In genomic region chr6:2999005-2999620, GRCh38 we compare ENCODE assay signal across 8 cellular contexts. TPM values are rescaled to one million over a fixed set of nuclear protein-coding genes. Genes with fewer than 3 reads are reported as not detected.
DNase-seq lines count a peak whose midpoint lies in the region; ATAC-seq lines count a peak whose summit lies in the region.

No MANE protein-coding gene starts in this region.

- H3K4me1 Mint-ChIP-seq in activated T-helper 2 cell treated with anti-CD3 and anti-CD28 coated beads, Interferon-gamma antibody, Interleukin-2, Interleukin-4, amounts not matched to agents 10 μg/mL and 5 μg/mL and 100 μg/mL, durations not matched to agents 14 hours and 24 hours and 36 hours (ENCODE audit: low read depth), result peaks cover 24% of the 10 kb centered on the region

- H3K9me3 Mint-ChIP-seq in activated T-helper 2 cell treated with anti-CD3 and anti-CD28 coated beads, Interferon-gamma antibody, Interleukin-2, Interleukin-4, amounts not matched to agents 10 μg/mL and 5 μg/mL and 100 μg/mL, durations not matched to agents 14 hours and 24 hours and 36 hours, result no peaks in the 10 kb centered on the region

- peak; percentile 15 for ATAC-seq in GM21390 (IDR thresholded peaks at IDR 0.05; ENCODE audit: unreplicated experiment)
- peak; percentile 13 to 53 for ATAC-seq in left cardiac atrium

- H3K27me3 Mint-ChIP-seq in activated T-helper 2 cell treated with anti-CD3 and anti-CD28 coated beads, Interferon-gamma antibody, Interleukin-2, Interleukin-4, amounts not matched to agents 10 μg/mL and 5 μg/mL and 100 μg/mL, durations not matched to agents 14 hours and 24 hours and 36 hours (ENCODE audit: low read depth), result no peaks in the 10 kb centered on the region

- H3K27ac Mint-ChIP-seq in activated T-helper 2 cell treated with anti-CD3 and anti-CD28 coated beads, Interferon-gamma antibody, Interleukin-2, Interleukin-4, amounts not matched to agents 10 μg/mL and 5 μg/mL and 100 μg/mL, durations not matched to agents 14 hours and 24 hours and 36 hours, result peak overlapping the region; percentile 91

- H3K36me3 Mint-ChIP-seq in activated T-helper 2 cell treated with anti-CD3 and anti-CD28 coated beads, Interferon-gamma antibody, Interleukin-2, Interleukin-4, amounts not matched to agents 10 μg/mL and 5 μg/mL and 100 μg/mL, durations not matched to agents 14 hours and 24 hours and 36 hours (ENCODE audit: low read depth), result peaks cover 12% of the 10 kb centered on the region

- intact Hi-C loops in activated T-helper 2 cell treated with anti-CD3 and anti-CD28 coated beads, Interferon-gamma antibody, Interleukin-2, Interleukin-4, amounts not matched to agents 10 μg/mL and 5 μg/mL and 100 μg/mL, durations not matched to agents 14 hours and 24 hours and 36 hours (cut with micrococcal nuclease), result loop anchor here (1.0 to 2.0 kb wide), 6 partner anchors 10 to 260 kb away; partner anchors contain the start of genes BPHL and PSMG4
- intact Hi-C loops in left cardiac atrium (cut with DNase I), result loop anchor here in 1 of 2 donors (5.0 kb wide), 1 partner anchor 58 kb away; no protein-coding TSS in a partner anchor

- peak overlapping the region; percentile 54 for H3K27ac ChIP-seq in KOPT-K1 (ENCODE audit: low read depth, low read length, poor library complexity, severe bottlenecking)

- DNase-seq in DMS53 (lab: John Stamatoyannopoulos, UW) (peak; percentile 94), left cardiac atrium (peak; percentile 82), retina (peak; percentile 90), NCI-H146 (lab: John Stamatoyannopoulos, UW) (no peak), UCSD-AML1 (lab: John Stamatoyannopoulos, UW; ENCODE audit: unreplicated experiment) (no peak)
- DNase-seq in activated T-helper 2 cell treated with anti-CD3 and anti-CD28 coated beads, Interferon-gamma antibody, Interleukin-2, Interleukin-4, amounts not matched to agents 10 μg/mL and 5 μg/mL and 100 μg/mL, durations not matched to agents 14 hours and 24 hours and 36 hours (ENCODE audit: low spot score), result no peak

- H3K36me3 ChIP-seq in KOPT-K1 (ENCODE audit: insufficient read depth, low read length), result no peaks in the 10 kb centered on the region

- H3K9me3 ChIP-seq in KOPT-K1 (ENCODE audit: insufficient read depth, low read length, poor library complexity, severe bottlenecking), result no peaks in the 10 kb centered on the region

- peak overlapping the region; percentile 89 for H3K4me3 Mint-ChIP-seq in activated T-helper 2 cell treated with anti-CD3 and anti-CD28 coated beads, Interferon-gamma antibody, Interleukin-2, Interleukin-4, amounts not matched to agents 10 μg/mL and 5 μg/mL and 100 μg/mL, durations not matched to agents 14 hours and 24 hours and 36 hours (ENCODE audit: low read depth)

RNA-seq across cellular contexts. Expression of gene NQO2, which starts 0.6 kb away (rescaled TPM):
- total RNA-seq in activated T-helper 2 cell treated with anti-CD3 and anti-CD28 coated beads, Interferon-gamma antibody, Interleukin-2, Interleukin-4, amounts not matched to agents 10 μg/mL and 5 μg/mL and 100 μg/mL, durations not matched to agents 14 hours and 24 hours and 36 hours, result 42.5 and 45.6 TPM in 2 replicates
- total RNA-seq in left cardiac atrium, result 10 to 100 TPM; 46.2 to 53.8 TPM

RNA-seq across cellular contexts. Expression of gene SERPINB6, which starts 27.7 kb away (rescaled TPM):
- total RNA-seq in activated T-helper 2 cell treated with anti-CD3 and anti-CD28 coated beads, Interferon-gamma antibody, Interleukin-2, Interleukin-4, amounts not matched to agents 10 μg/mL and 5 μg/mL and 100 μg/mL, durations not matched to agents 14 hours and 24 hours and 36 hours, result 72.0 and 73.0 TPM in 2 replicates
- 100 to 1,000 TPM; 218 to 225 TPM for total RNA-seq in left cardiac atrium

Comparison
In these comparisons a context has a peak if more than half of its experiments do, and no peak if none do; other contexts are left out.
1. DNase-seq: peak in DMS53 (single experiment), left cardiac atrium (single experiment) and retina (single experiment); none in activated T-helper 2 cell treated with anti-CD3 and anti-CD28 coated beads, Interferon-gamma antibody, Interleukin-2, Interleukin-4, amounts not matched to agents 10 μg/mL and 5 μg/mL and 100 μg/mL, durations not matched to agents 14 hours and 24 hours and 36 hours (single experiment), NCI-H146 (single experiment) and UCSD-AML1 (single experiment).